ENCODE assay signal across 9 cellular contexts in the genomic region with DNA sequence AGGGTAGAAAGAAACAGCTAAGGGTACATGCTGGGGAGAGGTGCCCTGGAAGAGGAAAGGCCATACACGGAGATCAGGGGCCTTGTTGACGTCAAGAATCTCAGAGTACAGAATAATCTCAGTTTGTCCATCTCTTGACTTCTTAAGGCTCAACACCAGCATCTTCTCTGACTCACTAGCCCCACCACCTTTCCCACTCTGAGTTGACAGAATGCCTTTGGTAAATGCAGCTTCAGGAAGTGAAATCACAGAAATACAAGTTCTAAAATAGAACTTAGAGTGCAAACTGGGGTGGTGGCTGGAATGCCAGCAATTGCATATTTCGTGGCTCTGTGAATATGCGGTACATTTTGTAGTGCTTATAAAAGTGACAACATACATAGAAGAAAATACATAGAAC. TPM values are rescaled to one million over a fixed set of nuclear protein-coding genes. Genes with fewer than 3 reads are reported as not detected.
A peak's percentile ranks its signal among the peaks of the same experiment; 100 is the strongest.
DNase-seq lines count a peak whose midpoint lies in the region; ATAC-seq and TF ChIP-seq lines count a peak whose summit lies in the region.
"Had no signal": no experiment of that assay in that cellular context is flagged by ENCODE, and none has a peak within 500 bp of the region (broad histone marks: within the 10 kb centered on the region; RNA-seq: fewer than 3 reads in every experiment).

No MANE protein-coding gene starts in this region.

- H3K4me3 ChIP-seq in HFF-Myc (replicated peaks; ENCODE audit: low read depth, low read length): peak overlapping the region; percentile 88
- H3K4me3 ChIP-seq in muscle layer of duodenum (ENCODE audit: low read depth in 1 of 2, low read length in 2 of 2): peak overlapping the region; percentile 87 to 93

- peaks cover 59% of the 10 kb centered on the region for H3K4me1 Mint-ChIP-seq in activated naive CD8-positive, alpha-beta T cell (ENCODE audit: low read depth)
- peaks cover 47% of the 10 kb centered on the region for H3K4me1 Mint-ChIP-seq in CD14-positive monocyte

- peaks cover 17 to 21% of the 10 kb centered on the region in 2 donors for H3K4me1 ChIP-seq in muscle layer of duodenum (ENCODE audit: control insufficient read depth in 1 of 2, insufficient read depth in 2 of 2, low read length in 2 of 2)

- intact Hi-C loops in CD14-positive monocyte (cut with micrococcal nuclease): loop anchor here in 1 of 2 donors (10.0 kb wide), 1 partner anchor 691 kb away; a partner anchor contains a TSS

- peak overlapping the region; percentile 22 for H3K27ac Mint-ChIP-seq in activated naive CD8-positive, alpha-beta T cell
- peak overlapping the region in 1 of 7 donors; percentile 46 for H3K27ac Mint-ChIP-seq in CD14-positive monocyte

- no peak for ATAC-seq in GM18873 (IDR thresholded peaks at IDR 0.05; ENCODE audit: low FRiP score, unreplicated experiment)

- H3K27ac ChIP-seq in C4-2B (no peak overlapping the region), muscle layer of duodenum (ENCODE audit: low read length) (no peak overlapping the region)

- no peaks in the 10 kb centered on the region for H3K27me3 ChIP-seq in muscle layer of duodenum (ENCODE audit: low read depth, low read length)

- TF ChIP-seq CTCF in C4-2B (conservative IDR thresholded peaks at IDR 0.05): 0 out of 2 replicates have a peak, but pooled peaks have one; percentile 2
- TF ChIP-seq CTCF in HFF-Myc (IDR thresholded peaks at IDR 0.05; ENCODE audit: low read depth, low read length, missing control alignments): no peak
- no peak for TF ChIP-seq CTCF in CD14-positive monocyte (IDR thresholded peaks at IDR 0.05)

- DNase-seq in HFF-Myc (ENCODE audit: extremely low read depth, low read depth): no peak
- no peak for DNase-seq in CD14-positive monocyte (ENCODE audit: low spot score)
- DNase-seq in NCI-H2227 (lab: John Stamatoyannopoulos, UW; ENCODE audit: unreplicated experiment): no peak
- DNase-seq in NCI-H510A treated with DMSO at 0.1 percent for 48 hours (lab: John Stamatoyannopoulos, UW): no peak
- DNase-seq: NCI-H1436 had no signal

- H3K36me3 Mint-ChIP-seq in activated naive CD8-positive, alpha-beta T cell: peaks cover 3% of the 10 kb centered on the region
- H3K36me3 Mint-ChIP-seq in CD14-positive monocyte: peaks cover 10 to 13% of the 10 kb centered on the region in 2 donors

- H3K27me3 Mint-ChIP-seq in activated naive CD8-positive, alpha-beta T cell: peaks cover 6% of the 10 kb centered on the region
- H3K27me3 Mint-ChIP-seq in CD14-positive monocyte (ENCODE audit: low read depth in 3 of 3): peaks cover 7 to 11% (median 8%) of the 10 kb centered on the region in 3 donors

- no peaks in the 10 kb centered on the region for H3K9me3 Mint-ChIP-seq in activated naive CD8-positive, alpha-beta T cell (ENCODE audit: low read depth)
- peaks cover 0 to 3% (median 0%) of the 10 kb centered on the region in 7 donors for H3K9me3 Mint-ChIP-seq in CD14-positive monocyte

- H3K9me3 ChIP-seq in muscle layer of duodenum (ENCODE audit: control insufficient read depth in 1 of 2, low read length in 2 of 2): no peaks in the 10 kb centered on the region

- peaks cover 0 to 10% of the 10 kb centered on the region in 2 donors for H3K36me3 ChIP-seq in muscle layer of duodenum (ENCODE audit: control insufficient read depth in 1 of 2, insufficient read depth in 2 of 2, low read length in 2 of 2)

- peak overlapping the region; percentile 100 for H3K4me3 Mint-ChIP-seq in activated naive CD8-positive, alpha-beta T cell
- peak overlapping the region in 1 of 2 donors; percentile 13 for H3K4me3 Mint-ChIP-seq in CD14-positive monocyte

RNA-seq across cellular contexts. Expression of a gene that starts 1.6 kb away (rescaled TPM):
- polyA plus RNA-seq in CD14-positive monocyte: 10 to 100 TPM; 24.7 to 30.4 TPM
